15 cellular contexts compared by ENCODE assay signal in genomic region chr9:88995627-88996026, GRCh38. TPM values are rescaled to one million over a fixed set of nuclear protein-coding genes. Genes with fewer than 3 reads are reported as not detected.
"Had no signal": no experiment of that assay in that cellular context is flagged by ENCODE, and none has a peak within 500 bp of the region (broad histone marks: within the 10 kb centered on the region; RNA-seq: fewer than 3 reads in every experiment).

No MANE protein-coding gene starts in this region.

- H3K36me3 ChIP-seq: lower lobe of right lung, prostate gland, right lobe of liver had no signal

- H3K36me3 Mint-ChIP-seq: activated naive CD4-positive, alpha-beta T cell treated with anti-CD3 and anti-CD28 coated beads, Interleukin-2, amount 50 U/mL, for 24 hours; naive thymus-derived CD4-positive, alpha-beta T cell had no signal

- H3K4me1 ChIP-seq: prostate gland had no signal

- H3K27ac ChIP-seq: brain microvascular endothelial cell, lower lobe of right lung, prostate gland, right lobe of liver had no signal

- H3K27me3 ChIP-seq: brain microvascular endothelial cell had no signal

- H3K9me3 ChIP-seq: lower lobe of right lung, prostate gland, right lobe of liver had no signal

- DNase-seq: activated B cell treated with CpG ODN at 0.5 μM for 24 hours; activated CD4-positive, alpha-beta T cell treated with anti-CD3 and anti-CD28 coated beads, Interleukin-2, amount 50 U/mL, for 1 hour; activated effector memory CD4-positive, alpha-beta T cell treated with Interleukin-2 at 50 U/mL for 16 hours; activated T-cell treated with anti-CD3 and anti-CD28 coated beads, Interleukin-2, amount 50 U/mL, for 1 hour; amniotic stem cell; brain microvascular endothelial cell; lower lobe of right lung; naive thymus-derived CD4-positive, alpha-beta T cell; nucleus accumbens; right lobe of liver; SHP77; stimulated activated CD4-positive, alpha-beta T cell treated with anti-CD3 and anti-CD28 coated beads, Interleukin-12 subunit alpha, Interleukin-12 subunit beta, amount 100 ng/mL, for 4 hours; stimulated activated naive CD4-positive, alpha-beta T cell treated with Interleukin-2 at 50 U/mL for 16 hours had no signal

- H3K9me3 Mint-ChIP-seq: activated B cell treated with CpG ODN at 0.5 μM for 24 hours; activated naive CD4-positive, alpha-beta T cell treated with anti-CD3 and anti-CD28 coated beads, Interleukin-2, amount 50 U/mL, for 24 hours had no signal

- H3K4me3 Mint-ChIP-seq: activated B cell treated with CpG ODN at 0.5 μM for 24 hours; activated naive CD4-positive, alpha-beta T cell treated with anti-CD3 and anti-CD28 coated beads, Interleukin-2, amount 50 U/mL, for 24 hours; naive thymus-derived CD4-positive, alpha-beta T cell had no signal

- H3K4me3 ChIP-seq: lower lobe of right lung, prostate gland, right lobe of liver had no signal

- H3K27ac Mint-ChIP-seq: activated B cell treated with CpG ODN at 0.5 μM for 24 hours; activated naive CD4-positive, alpha-beta T cell treated with anti-CD3 and anti-CD28 coated beads, Interleukin-2, amount 50 U/mL, for 24 hours; naive thymus-derived CD4-positive, alpha-beta T cell had no signal

RNA-seq across cellular contexts. Expression of gene S1PR3, which starts 4.4 kb away (rescaled TPM):
- total RNA-seq: activated B cell treated with CpG ODN at 0.5 μM for 24 hours had no signal
- polyA plus RNA-seq: naive thymus-derived CD4-positive, alpha-beta T cell had no signal
